Comparison of ENCODE assay signal across 29 cellular contexts in the genomic region with DNA sequence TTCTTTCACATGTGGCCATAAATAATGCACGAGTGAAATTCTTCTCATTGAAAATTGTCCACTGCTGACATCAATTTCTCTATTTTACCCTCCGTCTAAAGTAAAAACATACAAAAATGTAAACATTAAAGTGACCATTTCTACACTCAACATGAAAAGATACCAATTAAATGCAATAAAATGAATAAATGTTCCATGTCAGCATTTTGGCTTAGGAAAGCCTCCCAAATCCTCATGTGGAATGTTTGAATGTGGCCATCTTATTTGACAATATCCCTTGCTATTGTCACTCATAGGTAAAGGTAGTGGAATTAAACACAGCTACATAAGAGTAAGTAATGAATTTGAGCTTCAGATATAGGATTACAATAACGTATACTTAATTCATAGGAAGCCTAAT.
"Had no signal": no experiment of that assay in that cellular context is flagged by ENCODE, and none has a peak within 500 bp of the region (broad histone marks: within the 10 kb centered on the region; RNA-seq: fewer than 3 reads in every experiment).

No MANE protein-coding gene starts in this region.

- H3K27me3 Mint-ChIP-seq: stimulated activated memory B cell treated with anti-CD40 and anti-IgM and Interleukin-4, amounts not matched to agents 10 μg/mL and 1 μg/mL and 100 μg/mL, for 72 hours; stimulated activated naive B cell treated with anti-CD40 and anti-IgM and Interleukin-4, amounts not matched to agents 10 μg/mL and 1 μg/mL and 100 μg/mL, for 72 hours; stimulated activated naive CD8-positive, alpha-beta T cell treated with anti-CD3 and anti-CD28 coated beads, Interleukin-15, amount 100 ng/mL, for 72 hours; stimulated activated naive CD8-positive, alpha-beta T cell treated with anti-CD3 and anti-CD28 coated beads, Interleukin-15, Interleukin-2, amounts not matched to agents 100 ng/mL and 50 ng/mL, for 24 hours; type B pancreatic cell had no signal

- ATAC-seq: stimulated activated effector memory CD8-positive, alpha-beta T cell treated with anti-CD3 and anti-CD28 coated beads, Interleukin-12 subunit alpha, Interleukin-12 subunit beta, amount 100 ng/mL, for 72 hours; stimulated activated memory B cell treated with anti-CD40 and anti-IgM and Interleukin-4, amounts not matched to agents 10 μg/mL and 1 μg/mL and 100 μg/mL, for 72 hours; stimulated activated naive B cell treated with anti-CD40 and anti-IgM and Interleukin-4, amounts not matched to agents 10 μg/mL and 1 μg/mL and 100 μg/mL, for 72 hours; stimulated activated naive CD8-positive, alpha-beta T cell treated with anti-CD3 and anti-CD28 coated beads, Interleukin-15, amount 100 ng/mL, for 72 hours; stimulated activated naive CD8-positive, alpha-beta T cell treated with anti-CD3 and anti-CD28 coated beads, Interleukin-15, Interleukin-2, amounts not matched to agents 100 U/mL and 50 U/mL, for 24 hours; upper lobe of right lung had no signal

- H3K27ac Mint-ChIP-seq: stimulated activated effector memory CD8-positive, alpha-beta T cell treated with anti-CD3 and anti-CD28 coated beads, Interleukin-12 subunit alpha, Interleukin-12 subunit beta, amount 100 ng/mL, for 72 hours; stimulated activated memory B cell treated with anti-CD40 and anti-IgM and Interleukin-4, amounts not matched to agents 10 μg/mL and 1 μg/mL and 100 μg/mL, for 72 hours; stimulated activated naive B cell treated with anti-CD40 and anti-IgM and Interleukin-4, amounts not matched to agents 10 μg/mL and 1 μg/mL and 100 μg/mL, for 72 hours; stimulated activated naive CD8-positive, alpha-beta T cell treated with anti-CD3 and anti-CD28 coated beads, Interleukin-15, amount 100 ng/mL, for 72 hours; stimulated activated naive CD8-positive, alpha-beta T cell treated with anti-CD3 and anti-CD28 coated beads, Interleukin-15, Interleukin-2, amounts not matched to agents 100 ng/mL and 50 ng/mL, for 24 hours; type B pancreatic cell had no signal

- H3K36me3 Mint-ChIP-seq: stimulated activated effector memory CD8-positive, alpha-beta T cell treated with anti-CD3 and anti-CD28 coated beads, Interleukin-12 subunit alpha, Interleukin-12 subunit beta, amount 100 ng/mL, for 72 hours; stimulated activated memory B cell treated with anti-CD40 and anti-IgM and Interleukin-4, amounts not matched to agents 10 μg/mL and 1 μg/mL and 100 μg/mL, for 72 hours; stimulated activated naive B cell treated with anti-CD40 and anti-IgM and Interleukin-4, amounts not matched to agents 10 μg/mL and 1 μg/mL and 100 μg/mL, for 72 hours had no signal

- H3K27ac ChIP-seq: stomach, suprapubic skin, testis, thoracic aorta, thyroid gland, tibial artery, tibial nerve, transverse colon, upper lobe of left lung, upper lobe of right lung, uterus, vagina had no signal

- H3K4me3 Mint-ChIP-seq: stimulated activated effector memory CD8-positive, alpha-beta T cell treated with anti-CD3 and anti-CD28 coated beads, Interleukin-12 subunit alpha, Interleukin-12 subunit beta, amount 100 ng/mL, for 72 hours; stimulated activated memory B cell treated with anti-CD40 and anti-IgM and Interleukin-4, amounts not matched to agents 10 μg/mL and 1 μg/mL and 100 μg/mL, for 72 hours; stimulated activated naive B cell treated with anti-CD40 and anti-IgM and Interleukin-4, amounts not matched to agents 10 μg/mL and 1 μg/mL and 100 μg/mL, for 72 hours; stimulated activated naive CD8-positive, alpha-beta T cell treated with anti-CD3 and anti-CD28 coated beads, Interleukin-15, amount 100 ng/mL, for 72 hours; stimulated activated naive CD8-positive, alpha-beta T cell treated with anti-CD3 and anti-CD28 coated beads, Interleukin-15, Interleukin-2, amounts not matched to agents 100 ng/mL and 50 ng/mL, for 24 hours; type B pancreatic cell had no signal

- H3K4me1 Mint-ChIP-seq: stimulated activated effector memory CD8-positive, alpha-beta T cell treated with anti-CD3 and anti-CD28 coated beads, Interleukin-12 subunit alpha, Interleukin-12 subunit beta, amount 100 ng/mL, for 72 hours; stimulated activated memory B cell treated with anti-CD40 and anti-IgM and Interleukin-4, amounts not matched to agents 10 μg/mL and 1 μg/mL and 100 μg/mL, for 72 hours; stimulated activated naive B cell treated with anti-CD40 and anti-IgM and Interleukin-4, amounts not matched to agents 10 μg/mL and 1 μg/mL and 100 μg/mL, for 72 hours; stimulated activated naive CD8-positive, alpha-beta T cell treated with anti-CD3 and anti-CD28 coated beads, Interleukin-15, amount 100 ng/mL, for 72 hours had no signal

- FAIRE-seq: urothelium cell line had no signal

- H3K9me3 Mint-ChIP-seq: stimulated activated effector memory CD8-positive, alpha-beta T cell treated with anti-CD3 and anti-CD28 coated beads, Interleukin-12 subunit alpha, Interleukin-12 subunit beta, amount 100 ng/mL, for 72 hours; stimulated activated memory B cell treated with anti-CD40 and anti-IgM and Interleukin-4, amounts not matched to agents 10 μg/mL and 1 μg/mL and 100 μg/mL, for 72 hours; stimulated activated naive B cell treated with anti-CD40 and anti-IgM and Interleukin-4, amounts not matched to agents 10 μg/mL and 1 μg/mL and 100 μg/mL, for 72 hours; stimulated activated naive CD8-positive, alpha-beta T cell treated with anti-CD3 and anti-CD28 coated beads, Interleukin-15, amount 100 ng/mL, for 72 hours; stimulated activated naive CD8-positive, alpha-beta T cell treated with anti-CD3 and anti-CD28 coated beads, Interleukin-15, Interleukin-2, amounts not matched to agents 100 ng/mL and 50 ng/mL, for 24 hours; type B pancreatic cell had no signal

- H3K9me3 ChIP-seq: stomach, suprapubic skin, testis, thoracic aorta, thyroid gland, tibial artery, tibial nerve, transverse colon, upper lobe of left lung, upper lobe of right lung, uterus, vagina had no signal

- DNase-seq: stimulated activated CD4-positive, alpha-beta T cell treated with anti-CD3 and anti-CD28 coated beads, Interleukin-2, amount 100 ng/mL, for 48 hours; stimulated activated CD4-positive, alpha-beta T cell treated with anti-CD3 and anti-CD28 coated beads, Interleukin-4, amount 100 ng/mL, for 1 hour; stimulated activated CD4-positive, alpha-beta T cell treated with anti-CD3 and anti-CD28 coated beads, Interleukin-4, amount 100 ng/mL, for 24 hours; stimulated activated CD4-positive, alpha-beta T cell treated with anti-CD3 and anti-CD28 coated beads, Interleukin-4, amount 100 ng/mL, for 4 hours; stimulated activated CD8-positive, alpha-beta memory T cell treated with anti-CD3 and anti-CD28 coated beads, Interleukin-4, amount 100 ng/mL, for 48 hours; stimulated activated naive B cell treated with anti-CD40 and anti-IgM and Interleukin-4, amounts not matched to agents 10 μg/mL and 1 μg/mL and 100 μg/mL, for 72 hours; stimulated activated naive CD4-positive, alpha-beta T cell; stimulated activated naive CD4-positive, alpha-beta T cell treated with Interleukin-2 at 50 U/mL for 16 hours; stimulated activated naive CD8-positive, alpha-beta T cell treated with anti-CD3 and anti-CD28 coated beads, Interleukin-15, amount 100 ng/mL, for 72 hours; stimulated activated naive CD8-positive, alpha-beta T cell treated with anti-CD3 and anti-CD28 coated beads, Interleukin-15, Interleukin-2, amounts not matched to agents 100 U/mL and 50 U/mL, for 24 hours; stomach; substantia nigra; testis; thyroid gland; tibial artery; transverse colon; trophoblast cell; upper lobe of left lung; upper lobe of right lung; uterus had no signal

- H3K4me1 ChIP-seq: testis, upper lobe of left lung, upper lobe of right lung, uterus had no signal

- H3K4me3 ChIP-seq: stomach, suprapubic skin, testis, thoracic aorta, thyroid gland, tibial artery, tibial nerve, transverse colon, upper lobe of left lung, upper lobe of right lung, uterus, vagina had no signal

- H3K27me3 ChIP-seq: stomach, suprapubic skin, testis, thyroid gland, tibial artery, tibial nerve, transverse colon, upper lobe of left lung, upper lobe of right lung, uterus, vagina had no signal

- H3K36me3 ChIP-seq: stomach, suprapubic skin, thoracic aorta, thyroid gland, tibial artery, tibial nerve, transverse colon, upper lobe of left lung, upper lobe of right lung, uterus, vagina had no signal
